ENCODE assay signal across 16 cellular contexts in genomic region chr14:81390706-81391105, GRCh38. TPM values are rescaled to one million over a fixed set of nuclear protein-coding genes. Genes with fewer than 3 reads are reported as not detected.
A peak's percentile ranks its signal among the peaks of the same experiment; 100 is the strongest.
DNase-seq lines count a peak whose midpoint lies in the region; ATAC-seq and TF ChIP-seq lines count a peak whose summit lies in the region.
"Had no signal": no experiment of that assay in that cellular context is flagged by ENCODE, and none has a peak within 500 bp of the region (broad histone marks: within the 10 kb centered on the region; RNA-seq: fewer than 3 reads in every experiment).

No MANE protein-coding gene starts in this region.

- no peak for ATAC-seq in HG02885 (IDR thresholded peaks at IDR 0.05; ENCODE audit: poor library complexity, unreplicated experiment)
- ATAC-seq: A549; CD8-positive, alpha-beta T cell had no signal

- no peak for TF ChIP-seq CTCF in AG10803 (conservative IDR thresholded peaks at IDR 0.05; ENCODE audit: low read length)
- TF ChIP-seq CTCF in fibroblast of mammary gland (conservative IDR thresholded peaks at IDR 0.05; ENCODE audit: control insufficient read depth, insufficient read depth, low read depth, low read length), result no peak
- no peak for TF ChIP-seq CTCF in neural crest cell (conservative IDR thresholded peaks at IDR 0.05)

- DNase-seq in AG10803 (ENCODE audit: low read depth) (peak; percentile 3), RPMI7951 (ENCODE audit: low read depth) (peak; percentile 12), fibroblast of mammary gland (ENCODE audit: low read depth) (peak; percentile 12), neural crest cell (ENCODE audit: low read depth, low spot score) (no peak), H4 (ENCODE audit: low spot score) (no peak), NCI-H1417 (lab: John Stamatoyannopoulos, UW) (no peak)
- DNase-seq: CD8-positive, alpha-beta T cell; GOT3; KG1; NCI-H1417 treated with DMSO at 0.1 percent for 48 hours; NCI-H1930; NCI-H526; PC-9 had no signal

- H3K4me3 ChIP-seq in AG10803 (ENCODE audit: low read length) (no peak overlapping the region), fibroblast of mammary gland (ENCODE audit: control insufficient read depth, low read depth, low read length) (no peak overlapping the region)
- H3K4me3 ChIP-seq: A549; BLaER1 treated with 17β-estradiol and CSF1 and Interleukin-3, amounts not matched to agents 10 nM and 100 nM; PC-9 had no signal

- peaks cover 26% of the 10 kb centered on the region for H3K4me1 Mint-ChIP-seq in neural crest cell

- peak overlapping the region; percentile 57 for H3K27ac Mint-ChIP-seq in neural crest cell (ENCODE audit: unreplicated experiment)
- H3K27ac Mint-ChIP-seq: CD8-positive, alpha-beta T cell had no signal

- no peaks in the 10 kb centered on the region for H3K27me3 Mint-ChIP-seq in neural crest cell (ENCODE audit: low read depth)

- peaks cover 14% of the 10 kb centered on the region for H3K36me3 Mint-ChIP-seq in neural crest cell (ENCODE audit: low read depth)
- H3K36me3 Mint-ChIP-seq: CD8-positive, alpha-beta T cell had no signal

- no peak overlapping the region for H3K4me3 Mint-ChIP-seq in neural crest cell
- H3K4me3 Mint-ChIP-seq: CD8-positive, alpha-beta T cell had no signal

- no peaks in the 10 kb centered on the region for H3K9me3 Mint-ChIP-seq in neural crest cell

RNA-seq across cellular contexts. Expression of gene STON2, which starts 9.4 kb away (rescaled TPM):
- 0.49 and 1.6 TPM in 2 replicates for total RNA-seq in RPMI7951 (2014; rRNA removed; shearing (Covaris generic))
- total RNA-seq in neural crest cell, result 24.0 and 27.4 TPM in 2 replicates
- 6.3 and 6.9 TPM in 2 replicates for total RNA-seq in H4 (2014; rRNA removed; shearing (Covaris generic))
- total RNA-seq: CD8-positive, alpha-beta T cell had no signal

Comparison
In these comparisons a context has a peak if more than half of its experiments do, and no peak if none do; other contexts are left out.
1. DNase-seq: peak in AG10803 (single experiment), RPMI7951 (single experiment) and fibroblast of mammary gland (single experiment); none in neural crest cell (single experiment), H4 (single experiment) and NCI-H1417 (0 of 3).